ENCODE assay signal across 19 cellular contexts in genomic region chr7:47228386-47229014, GRCh38.
DNase-seq lines count a peak whose midpoint lies in the region; ATAC-seq and TF ChIP-seq lines count a peak whose summit lies in the region.
"Had no signal": no experiment of that assay in that cellular context is flagged by ENCODE, and none has a peak within 500 bp of the region (broad histone marks: within the 10 kb centered on the region; RNA-seq: fewer than 3 reads in every experiment).

No MANE protein-coding gene starts in this region.

- no peak overlapping the region for H3K4ac ChIP-seq in H9 (ENCODE audit: low read depth, low read length)

- no peak overlapping the region for H2BK120ac ChIP-seq in H9 (ENCODE audit: low read depth, low read length, poor library complexity, severe bottlenecking)

- no peaks in the 10 kb centered on the region for H3K79me2 ChIP-seq in H9 (ENCODE audit: insufficient read depth, low read length)

- TF ChIP-seq CTCF in Calu3 (IDR thresholded peaks at IDR 0.05; ENCODE audit: unreplicated experiment) = no peak
- TF ChIP-seq CTCF in H9 (conservative IDR thresholded peaks at IDR 0.05) = no peak
- TF ChIP-seq CTCF in RWPE1 (conservative IDR thresholded peaks at IDR 0.05; ENCODE audit: low read depth) = no peak
- TF ChIP-seq CTCF in gastrocnemius medialis (IDR thresholded peaks at IDR 0.05 in 4 of 5, conservative IDR thresholded peaks at IDR 0.05 in 1 of 5) = no peak

- no peak overlapping the region for H3K56ac ChIP-seq in H9 (ENCODE audit: insufficient read length, low read depth, low read length)

- no peak overlapping the region for H2BK20ac ChIP-seq in H9 (ENCODE audit: low read depth, low read length, poor library complexity, severe bottlenecking)

- no peaks in the 10 kb centered on the region; the same call in 1 of the 2 replicates for H3K4me1 ChIP-seq in H9 (ENCODE audit: insufficient read depth, low read length)
- H3K4me1 ChIP-seq in gastrocnemius medialis = peaks cover 0 to 12% of the 10 kb centered on the region in 2 donors
- H3K4me1 ChIP-seq: HAP-1, right lobe of liver, SJCRH30 had no signal

- H3T11ph ChIP-seq in H9 (ENCODE audit: low read length) = no peak overlapping the region

- BruUV-seq in Calu3 (replicated peaks; lab: Mats Ljungman, UMichigan) = no TSS peak

- H3K36me3 Mint-ChIP-seq in Calu3 (ENCODE audit: insufficient read depth, unreplicated experiment) (no peaks in the 10 kb centered on the region), H9 (ENCODE audit: insufficient read depth in 1 of 3, low read depth in 3 of 3) (peaks cover 0 to 4% (median 0%) of the 10 kb centered on the region in 3 experiments; a peak in 2 of 7 replicates)
- H3K36me3 Mint-ChIP-seq: CD4-positive, CD25-positive, alpha-beta regulatory T cell had no signal

- no peaks in the 10 kb centered on the region for H3K9me3 Mint-ChIP-seq in Calu3 (ENCODE audit: low read depth, unreplicated experiment)
- peaks cover 3 to 5% of the 10 kb centered on the region in 2 experiments for H3K9me3 Mint-ChIP-seq in H9
- H3K9me3 Mint-ChIP-seq: neural crest cell had no signal

- H3K36me3 ChIP-seq in gastrocnemius medialis = no peaks in the 10 kb centered on the region
- H3K36me3 ChIP-seq: HAP-1, right lobe of liver, SJCRH30, transverse colon had no signal

- H3K27me3 ChIP-seq in H9 (ENCODE audit: insufficient read depth, low read length) (no peaks in the 10 kb centered on the region), gastrocnemius medialis (no peaks in the 10 kb centered on the region)
- H3K27me3 ChIP-seq: right lobe of liver, SJCRH30, transverse colon had no signal

- no peaks in the 10 kb centered on the region for H3K79me1 ChIP-seq in H9 (ENCODE audit: insufficient read depth, low read depth, low read length, poor library complexity, severe bottlenecking)

- CTCF ChIA-PET in Calu3 (lab: Charles Lee) (interaction anchor here (0.7 kb wide), 2 partner anchors 31 to 706 kb away, joined by 3 read pairs; no protein-coding TSS in a partner anchor), RWPE1 (lab: Yijun Ruan, JAX) (interaction anchor here (1.3 kb wide), 1 partner anchor 26 kb away, joined by 5 read pairs; no protein-coding TSS in a partner anchor)

- no peak for TF ChIP-seq POLR2A in gastrocnemius medialis (IDR thresholded peaks at IDR 0.05)

- H4K8ac ChIP-seq in H9 (replicated peaks; ENCODE audit: insufficient read length, low read depth, low read length) = no peak overlapping the region

- in situ Hi-C loops in gastrocnemius medialis (cut with MboI; ENCODE audit: low sequenced_read_pairs in 4 of 4) = no loop called here

- H3K9me3 ChIP-seq in H9 (ENCODE audit: control insufficient read depth, low read depth, low read length) (no peaks in the 10 kb centered on the region), gastrocnemius medialis (no peaks in the 10 kb centered on the region)
- H3K9me3 ChIP-seq: HAP-1, right lobe of liver, SJCRH30, transverse colon had no signal

- H3K4me3 Mint-ChIP-seq in Calu3 (ENCODE audit: low read depth, unreplicated experiment) (no peak overlapping the region), H9 (no peak overlapping the region)
- H3K4me3 Mint-ChIP-seq: CD4-positive, CD25-positive, alpha-beta regulatory T cell; neural crest cell had no signal

- H3K27ac ChIP-seq in H9 (ENCODE audit: insufficient read length, low read depth, low read length) (no peak overlapping the region), RWPE1 (no peak overlapping the region), gastrocnemius medialis (no peak overlapping the region)
- H3K27ac ChIP-seq: right lobe of liver, SJCRH30, transverse colon had no signal

- H2BK15ac ChIP-seq in H9 (ENCODE audit: low read depth, low read length) = no peak overlapping the region

- POLR2A ChIA-PET in RWPE1 (lab: Yijun Ruan, JAX; ENCODE audit: low non-redundant PET) = no interaction called here

- H3K23me2 ChIP-seq in H9 (ENCODE audit: insufficient read length, low read depth, low read length, poor library complexity, severe bottlenecking) = no peaks in the 10 kb centered on the region

- no peak overlapping the region for H4K5ac ChIP-seq in H9 (ENCODE audit: insufficient read length, low read depth, low read length)

- H3K27me3 Mint-ChIP-seq in Calu3 (ENCODE audit: unreplicated experiment) (no peaks in the 10 kb centered on the region), H9 (ENCODE audit: low read depth) (peaks cover 12% of the 10 kb centered on the region)

- H3K9ac ChIP-seq in H9 (ENCODE audit: extremely low read depth, insufficient read length, low read length) = no peak overlapping the region

- H2BK5ac ChIP-seq in H9 (ENCODE audit: insufficient read length, low read length) = no peak overlapping the region

- no peak overlapping the region for H3K14ac ChIP-seq in H9 (ENCODE audit: insufficient read depth, low read length)

- H3K4me2 ChIP-seq in H9 (ENCODE audit: insufficient read depth, insufficient read length, low read length) = no peak overlapping the region

- ATAC-seq in GM21723 (IDR thresholded peaks at IDR 0.05; ENCODE audit: unreplicated experiment) (no peak), gastrocnemius medialis (no peak)

- intact Hi-C loops in Calu3 (cut with micrococcal nuclease; ENCODE audit: unreplicated experiment) (no loop called here), gastrocnemius medialis (cut with DNase I; ENCODE audit: low total_unique reads) (no loop called here)

- H3K27ac Mint-ChIP-seq in Calu3 (ENCODE audit: unreplicated experiment) (no peak overlapping the region), H9 (no peak overlapping the region; a peak in 1 of 7 replicates)
- H3K27ac Mint-ChIP-seq: CD4-positive, CD25-positive, alpha-beta regulatory T cell had no signal

- no peak overlapping the region for H3K23ac ChIP-seq in H9 (ENCODE audit: insufficient read length, low read depth, low read length)

- H4K20me1 ChIP-seq in H9 (ENCODE audit: control insufficient read depth, insufficient read depth, insufficient read length) = no peaks in the 10 kb centered on the region

- no peak overlapping the region for H2BK12ac ChIP-seq in H9 (ENCODE audit: insufficient read length, low read depth, low read length)

- no peak overlapping the region for H4K91ac ChIP-seq in H9 (ENCODE audit: insufficient read length, low read depth, low read length)

- H2AK5ac ChIP-seq in H9 (ENCODE audit: insufficient read length, low read length) = no peak overlapping the region

- no peak overlapping the region for H3K18ac ChIP-seq in H9 (ENCODE audit: insufficient read length, low read depth, low read length)

- DNase-seq in Calu3 = peak; percentile 35
- peak; percentile 83 for DNase-seq in H9
- DNase-seq in RWPE1 (ENCODE audit: low spot score) = peak; percentile 63
- DNase-seq in iPS-NIHi7 (ENCODE audit: extremely low spot score) = peak; percentile 59
- DNase-seq in inferior parietal cortex (ENCODE audit: extremely low spot score) = no peak
- DNase-seq in gastrocnemius medialis = no peak
- DNase-seq in Ammon's horn (ENCODE audit: low spot score) = no peak
- DNase-seq: activated naive CD4-positive, alpha-beta T cell; CD4-positive, CD25-positive, alpha-beta regulatory T cell; KG1; NCI-H187; right lobe of liver; stimulated activated CD4-positive, alpha-beta T cell treated with anti-CD3 and anti-CD28 coated beads, Interleukin-2, amount 100 ng/mL, for 48 hours had no signal

- WGBS in H9 (ENCODE audit: extremely low coverage, insufficient read length, low lambda C conversion rate) = no CpG with 5 or more reads among the region's 11 CpGs

- H3K4me1 Mint-ChIP-seq in Calu3 (ENCODE audit: low read depth, unreplicated experiment) (no peaks in the 10 kb centered on the region), H9 (peaks cover 0 to 5% of the 10 kb centered on the region in 2 experiments; a peak in 1 of 4 replicates)
- H3K4me1 Mint-ChIP-seq: CD4-positive, CD25-positive, alpha-beta regulatory T cell; neural crest cell had no signal

- H3K4me3 ChIP-seq in gastrocnemius medialis = no peak overlapping the region
- H3K4me3 ChIP-seq: HAP-1, lung, right lobe of liver, SJCRH30, transverse colon had no signal

- no peak overlapping the region for H2AFZ ChIP-seq in H9 (ENCODE audit: low read length)

Comparison
In these comparisons a context has a peak if more than half of its experiments do, and no peak if none do; other contexts are left out.
1. DNase-seq: peak in Calu3 (single experiment), H9 (single experiment), RWPE1 (single experiment) and iPS-NIHi7 (single experiment); none in inferior parietal cortex (single experiment), gastrocnemius medialis (0 of 2) and Ammon's horn (single experiment).